8 cellular contexts compared by ENCODE assay signal in genomic region chr1:94805912-94806311, GRCh38. TPM values are rescaled to one million over a fixed set of nuclear protein-coding genes. Genes with fewer than 3 reads are reported as not detected.
DNase-seq lines count a peak whose midpoint lies in the region; ATAC-seq, FAIRE-seq and TF ChIP-seq lines count a peak whose summit lies in the region.

No MANE protein-coding gene starts in this region.

- no peaks in the 10 kb centered on the region for H3K9me3 Mint-ChIP-seq in activated CD8-positive, alpha-beta T cell treated with anti-CD3 and anti-CD28 coated beads for 36 hours

- peaks cover 5% of the 10 kb centered on the region for H3K4me1 Mint-ChIP-seq in activated CD8-positive, alpha-beta T cell treated with anti-CD3 and anti-CD28 coated beads for 36 hours (ENCODE audit: low read depth)

- FAIRE-seq in endometrium (lab: Jason Lieb, UNC) = peak; percentile 67

- no peak overlapping the region for H3K27ac Mint-ChIP-seq in activated CD8-positive, alpha-beta T cell treated with anti-CD3 and anti-CD28 coated beads for 36 hours

- intact Hi-C loops in activated CD8-positive, alpha-beta T cell treated with anti-CD3 and anti-CD28 coated beads for 36 hours (cut with micrococcal nuclease) = loop anchor here (2.0 to 10.0 kb wide), 3 partner anchors 281 to 744 kb away; no protein-coding TSS in a partner anchor

- peak; percentile 99 for TF ChIP-seq CTCF in activated CD8-positive, alpha-beta T cell treated with anti-CD3 and anti-CD28 coated beads for 36 hours (IDR thresholded peaks at IDR 0.05)

- peak; percentile 46 for DNase-seq in DMS153 treated with DMSO at 0.1 percent for 48 hours (lab: John Stamatoyannopoulos, UW; ENCODE audit: unreplicated experiment)
- no peak for DNase-seq in DMS153 (lab: John Stamatoyannopoulos, UW)
- peak; percentile 41 for DNase-seq in NCI-H460 (ENCODE audit: extremely low read depth, low read depth)
- peak; percentile 57 for DNase-seq in activated CD8-positive, alpha-beta T cell treated with anti-CD3 and anti-CD28 coated beads for 36 hours
- DNase-seq in mucosa of gallbladder (ENCODE audit: low spot score) = peak; percentile 40
- DNase-seq in stromal cell of bone marrow (ENCODE audit: low read depth) = peak; percentile 27

- no peaks in the 10 kb centered on the region for H3K36me3 Mint-ChIP-seq in activated CD8-positive, alpha-beta T cell treated with anti-CD3 and anti-CD28 coated beads for 36 hours (ENCODE audit: low read depth)

- peak; percentile 51 for ATAC-seq in HG02610 (IDR thresholded peaks at IDR 0.05; ENCODE audit: unreplicated experiment)
- ATAC-seq in activated CD8-positive, alpha-beta T cell treated with anti-CD3 and anti-CD28 coated beads for 36 hours = peak; percentile 90

- H3K27me3 Mint-ChIP-seq in activated CD8-positive, alpha-beta T cell treated with anti-CD3 and anti-CD28 coated beads for 36 hours = peaks cover 1% of the 10 kb centered on the region

- CTCF ChIA-PET in activated CD8-positive, alpha-beta T cell treated with anti-CD3 and anti-CD28 coated beads for 36 hours (lab: Charles Lee) = interaction anchor here (0.6 to 5.5 kb wide), 28 partner anchors 10 to 780 kb away, joined by 3 to 72 read pairs (median 4); no protein-coding TSS in a partner anchor

- POLR2A ChIA-PET in activated CD8-positive, alpha-beta T cell treated with anti-CD3 and anti-CD28 coated beads for 36 hours (lab: Charles Lee) = no interaction called here

- H3K4me3 Mint-ChIP-seq in activated CD8-positive, alpha-beta T cell treated with anti-CD3 and anti-CD28 coated beads for 36 hours = no peak overlapping the region

RNA-seq across cellular contexts. Expression of gene SLC44A3, which starts 14.2 kb away (rescaled TPM):
- 1.0 and 3.4 TPM in 2 replicates for total RNA-seq in NCI-H460 (2014; rRNA removed; shearing (Covaris generic))
- polyA plus RNA-seq in NCI-H460 (2014; cell fraction: nucleus; rRNA removed) = 0.46 TPM in 1 of 2 replicates, not detected in the other
- total RNA-seq in activated CD8-positive, alpha-beta T cell treated with anti-CD3 and anti-CD28 coated beads for 36 hours = not detected
- 53.8 TPM for total RNA-seq in mucosa of gallbladder

Comparison
In these comparisons a context has a peak if more than half of its experiments do, and no peak if none do; other contexts are left out.
1. RNA of gene SLC44A3, which starts 14.2 kb away (total RNA-seq): 53.8 TPM in mucosa of gallbladder (single experiment); 1.0 to 3.4 TPM in NCI-H460 and not detected in activated CD8-positive, alpha-beta T cell treated with anti-CD3 and anti-CD28 coated beads for 36 hours; every median in the first group is over 10 times any median in the second.